In the genomic region with DNA sequence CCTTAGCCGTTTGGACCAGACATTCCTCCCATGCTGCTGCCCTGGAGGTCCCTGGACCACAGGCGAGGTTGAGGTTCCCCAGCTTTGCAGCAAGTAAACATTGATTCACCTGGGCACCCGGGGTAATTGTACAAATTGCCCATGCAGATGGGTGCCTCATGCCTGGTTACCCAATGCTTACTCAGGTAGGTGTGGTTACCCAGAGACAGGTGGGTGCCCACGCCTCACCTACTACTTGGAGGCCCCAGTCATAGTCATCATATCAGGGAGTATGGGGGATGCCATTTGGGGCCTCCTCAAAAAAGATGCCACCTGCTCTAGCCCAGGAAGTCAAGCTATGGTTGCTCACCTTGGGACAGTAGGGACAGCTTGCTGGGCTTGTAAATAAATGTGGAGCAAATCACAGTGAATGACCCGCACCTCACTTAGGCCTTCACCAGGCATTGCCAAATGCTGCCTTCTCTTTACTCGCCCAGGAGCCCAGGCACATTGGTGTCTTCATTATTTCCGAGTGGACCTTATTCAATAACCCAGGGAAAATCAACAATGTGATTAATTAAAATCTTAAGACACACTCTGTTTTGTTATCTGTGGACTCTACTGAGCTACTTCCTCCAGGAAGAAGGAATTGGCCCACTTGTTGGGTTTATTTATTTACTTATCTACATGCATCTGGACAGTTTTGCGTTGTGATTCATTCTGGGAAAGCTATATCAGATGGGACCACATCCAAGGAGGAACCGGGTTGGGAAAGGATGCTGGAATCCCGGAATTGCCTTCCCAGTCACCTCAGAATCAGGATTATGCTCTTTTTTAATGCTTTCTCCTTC, we compare ENCODE assay signal across 2 cellular contexts.
TF ChIP-seq lines count a peak whose summit lies in the region.

No MANE protein-coding gene starts in this region.

TF ChIP-seq in PFSK-1, 5 proteins besides CTCF, POLR2A, EP300 and RAD21:
- TF ChIP-seq, protein P1, sequence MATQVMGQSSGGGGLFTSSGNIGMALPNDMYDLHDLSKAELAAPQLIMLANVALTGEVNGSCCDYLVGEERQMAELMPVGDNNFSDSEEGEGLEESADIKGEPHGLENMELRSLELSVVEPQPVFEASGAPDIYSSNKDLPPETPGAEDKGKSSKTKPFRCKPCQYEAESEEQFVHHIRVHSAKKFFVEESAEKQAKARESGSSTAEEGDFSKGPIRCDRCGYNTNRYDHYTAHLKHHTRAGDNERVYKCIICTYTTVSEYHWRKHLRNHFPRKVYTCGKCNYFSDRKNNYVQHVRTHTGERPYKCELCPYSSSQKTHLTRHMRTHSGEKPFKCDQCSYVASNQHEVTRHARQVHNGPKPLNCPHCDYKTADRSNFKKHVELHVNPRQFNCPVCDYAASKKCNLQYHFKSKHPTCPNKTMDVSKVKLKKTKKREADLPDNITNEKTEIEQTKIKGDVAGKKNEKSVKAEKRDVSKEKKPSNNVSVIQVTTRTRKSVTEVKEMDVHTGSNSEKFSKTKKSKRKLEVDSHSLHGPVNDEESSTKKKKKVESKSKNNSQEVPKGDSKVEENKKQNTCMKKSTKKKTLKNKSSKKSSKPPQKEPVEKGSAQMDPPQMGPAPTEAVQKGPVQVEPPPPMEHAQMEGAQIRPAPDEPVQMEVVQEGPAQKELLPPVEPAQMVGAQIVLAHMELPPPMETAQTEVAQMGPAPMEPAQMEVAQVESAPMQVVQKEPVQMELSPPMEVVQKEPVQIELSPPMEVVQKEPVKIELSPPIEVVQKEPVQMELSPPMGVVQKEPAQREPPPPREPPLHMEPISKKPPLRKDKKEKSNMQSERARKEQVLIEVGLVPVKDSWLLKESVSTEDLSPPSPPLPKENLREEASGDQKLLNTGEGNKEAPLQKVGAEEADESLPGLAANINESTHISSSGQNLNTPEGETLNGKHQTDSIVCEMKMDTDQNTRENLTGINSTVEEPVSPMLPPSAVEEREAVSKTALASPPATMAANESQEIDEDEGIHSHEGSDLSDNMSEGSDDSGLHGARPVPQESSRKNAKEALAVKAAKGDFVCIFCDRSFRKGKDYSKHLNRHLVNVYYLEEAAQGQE (IDR thresholded peaks at IDR 0.05; ENCODE audit: insufficient read depth in 1 of 2, low read depth in 2 of 2, low read length in 2 of 2): peak in 1 of 2 experiments; percentile 70; a peak in 2 of 4 replicates
- TF ChIP-seq POLR2AphosphoS5 (IDR thresholded peaks at IDR 0.05; ENCODE audit: low read depth, low read length): no peak
- TF ChIP-seq TAF1 (IDR thresholded peaks at IDR 0.05; ENCODE audit: borderline replicate concordance, insufficient read depth, low read length): no peak
- peak; percentile 41; the same call in 1 of the 2 replicates for TF ChIP-seq SIN3A (IDR thresholded peaks at IDR 0.05; ENCODE audit: borderline replicate concordance, insufficient read depth, low read length)
- TF ChIP-seq FOXP2 (optimal IDR thresholded peaks at IDR 0.05; ENCODE audit: borderline replicate concordance, extremely low read depth, extremely low read length, insufficient read depth): no peak

TF ChIP-seq in H1, 55 proteins besides CTCF, POLR2A, EP300 and RAD21:
- TF ChIP-seq TCF12 (IDR thresholded peaks at IDR 0.05; ENCODE audit: low read depth, low read length): no peak
- no peak for TF ChIP-seq SRF (IDR thresholded peaks at IDR 0.05; ENCODE audit: low read depth, low read length)
- TF ChIP-seq PHF8 (conservative IDR thresholded peaks at IDR 0.05; ENCODE audit: low read depth, low read length): no peak
- TF ChIP-seq, protein P2, sequence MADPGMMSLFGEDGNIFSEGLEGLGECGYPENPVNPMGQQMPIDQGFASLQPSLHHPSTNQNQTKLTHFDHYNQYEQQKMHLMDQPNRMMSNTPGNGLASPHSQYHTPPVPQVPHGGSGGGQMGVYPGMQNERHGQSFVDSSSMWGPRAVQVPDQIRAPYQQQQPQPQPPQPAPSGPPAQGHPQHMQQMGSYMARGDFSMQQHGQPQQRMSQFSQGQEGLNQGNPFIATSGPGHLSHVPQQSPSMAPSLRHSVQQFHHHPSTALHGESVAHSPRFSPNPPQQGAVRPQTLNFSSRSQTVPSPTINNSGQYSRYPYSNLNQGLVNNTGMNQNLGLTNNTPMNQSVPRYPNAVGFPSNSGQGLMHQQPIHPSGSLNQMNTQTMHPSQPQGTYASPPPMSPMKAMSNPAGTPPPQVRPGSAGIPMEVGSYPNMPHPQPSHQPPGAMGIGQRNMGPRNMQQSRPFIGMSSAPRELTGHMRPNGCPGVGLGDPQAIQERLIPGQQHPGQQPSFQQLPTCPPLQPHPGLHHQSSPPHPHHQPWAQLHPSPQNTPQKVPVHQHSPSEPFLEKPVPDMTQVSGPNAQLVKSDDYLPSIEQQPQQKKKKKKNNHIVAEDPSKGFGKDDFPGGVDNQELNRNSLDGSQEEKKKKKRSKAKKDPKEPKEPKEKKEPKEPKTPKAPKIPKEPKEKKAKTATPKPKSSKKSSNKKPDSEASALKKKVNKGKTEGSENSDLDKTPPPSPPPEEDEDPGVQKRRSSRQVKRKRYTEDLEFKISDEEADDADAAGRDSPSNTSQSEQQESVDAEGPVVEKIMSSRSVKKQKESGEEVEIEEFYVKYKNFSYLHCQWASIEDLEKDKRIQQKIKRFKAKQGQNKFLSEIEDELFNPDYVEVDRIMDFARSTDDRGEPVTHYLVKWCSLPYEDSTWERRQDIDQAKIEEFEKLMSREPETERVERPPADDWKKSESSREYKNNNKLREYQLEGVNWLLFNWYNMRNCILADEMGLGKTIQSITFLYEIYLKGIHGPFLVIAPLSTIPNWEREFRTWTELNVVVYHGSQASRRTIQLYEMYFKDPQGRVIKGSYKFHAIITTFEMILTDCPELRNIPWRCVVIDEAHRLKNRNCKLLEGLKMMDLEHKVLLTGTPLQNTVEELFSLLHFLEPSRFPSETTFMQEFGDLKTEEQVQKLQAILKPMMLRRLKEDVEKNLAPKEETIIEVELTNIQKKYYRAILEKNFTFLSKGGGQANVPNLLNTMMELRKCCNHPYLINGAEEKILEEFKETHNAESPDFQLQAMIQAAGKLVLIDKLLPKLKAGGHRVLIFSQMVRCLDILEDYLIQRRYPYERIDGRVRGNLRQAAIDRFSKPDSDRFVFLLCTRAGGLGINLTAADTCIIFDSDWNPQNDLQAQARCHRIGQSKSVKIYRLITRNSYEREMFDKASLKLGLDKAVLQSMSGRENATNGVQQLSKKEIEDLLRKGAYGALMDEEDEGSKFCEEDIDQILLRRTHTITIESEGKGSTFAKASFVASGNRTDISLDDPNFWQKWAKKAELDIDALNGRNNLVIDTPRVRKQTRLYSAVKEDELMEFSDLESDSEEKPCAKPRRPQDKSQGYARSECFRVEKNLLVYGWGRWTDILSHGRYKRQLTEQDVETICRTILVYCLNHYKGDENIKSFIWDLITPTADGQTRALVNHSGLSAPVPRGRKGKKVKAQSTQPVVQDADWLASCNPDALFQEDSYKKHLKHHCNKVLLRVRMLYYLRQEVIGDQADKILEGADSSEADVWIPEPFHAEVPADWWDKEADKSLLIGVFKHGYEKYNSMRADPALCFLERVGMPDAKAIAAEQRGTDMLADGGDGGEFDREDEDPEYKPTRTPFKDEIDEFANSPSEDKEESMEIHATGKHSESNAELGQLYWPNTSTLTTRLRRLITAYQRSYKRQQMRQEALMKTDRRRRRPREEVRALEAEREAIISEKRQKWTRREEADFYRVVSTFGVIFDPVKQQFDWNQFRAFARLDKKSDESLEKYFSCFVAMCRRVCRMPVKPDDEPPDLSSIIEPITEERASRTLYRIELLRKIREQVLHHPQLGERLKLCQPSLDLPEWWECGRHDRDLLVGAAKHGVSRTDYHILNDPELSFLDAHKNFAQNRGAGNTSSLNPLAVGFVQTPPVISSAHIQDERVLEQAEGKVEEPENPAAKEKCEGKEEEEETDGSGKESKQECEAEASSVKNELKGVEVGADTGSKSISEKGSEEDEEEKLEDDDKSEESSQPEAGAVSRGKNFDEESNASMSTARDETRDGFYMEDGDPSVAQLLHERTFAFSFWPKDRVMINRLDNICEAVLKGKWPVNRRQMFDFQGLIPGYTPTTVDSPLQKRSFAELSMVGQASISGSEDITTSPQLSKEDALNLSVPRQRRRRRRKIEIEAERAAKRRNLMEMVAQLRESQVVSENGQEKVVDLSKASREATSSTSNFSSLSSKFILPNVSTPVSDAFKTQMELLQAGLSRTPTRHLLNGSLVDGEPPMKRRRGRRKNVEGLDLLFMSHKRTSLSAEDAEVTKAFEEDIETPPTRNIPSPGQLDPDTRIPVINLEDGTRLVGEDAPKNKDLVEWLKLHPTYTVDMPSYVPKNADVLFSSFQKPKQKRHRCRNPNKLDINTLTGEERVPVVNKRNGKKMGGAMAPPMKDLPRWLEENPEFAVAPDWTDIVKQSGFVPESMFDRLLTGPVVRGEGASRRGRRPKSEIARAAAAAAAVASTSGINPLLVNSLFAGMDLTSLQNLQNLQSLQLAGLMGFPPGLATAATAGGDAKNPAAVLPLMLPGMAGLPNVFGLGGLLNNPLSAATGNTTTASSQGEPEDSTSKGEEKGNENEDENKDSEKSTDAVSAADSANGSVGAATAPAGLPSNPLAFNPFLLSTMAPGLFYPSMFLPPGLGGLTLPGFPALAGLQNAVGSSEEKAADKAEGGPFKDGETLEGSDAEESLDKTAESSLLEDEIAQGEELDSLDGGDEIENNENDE (IDR thresholded peaks at IDR 0.05; ENCODE audit: insufficient replicate concordance, low read length): no peak
- TF ChIP-seq RFX5 (IDR thresholded peaks at IDR 0.05; ENCODE audit: borderline replicate concordance, low read depth, low read length): no peak
TF ChIP-seq in H1: peak in this region for 0.
